Comparison of ENCODE assay signal across 24 cellular contexts in genomic region chr1:176391621-176392020, GRCh38.
"Had no signal": no experiment of that assay in that cellular context is flagged by ENCODE, and none has a peak within 500 bp of the region (broad histone marks: within the 10 kb centered on the region; RNA-seq: fewer than 3 reads in every experiment).

No MANE protein-coding gene starts in this region.

- H3K4me3 ChIP-seq: colonic mucosa had no signal

- H3K9me3 ChIP-seq: colonic mucosa had no signal

- H3K4me3 Mint-ChIP-seq: activated CD4-positive, alpha-beta T cell treated with anti-CD3 and anti-CD28 coated beads for 36 hours; activated CD4-positive, alpha-beta T cell treated with anti-CD3 and anti-CD28 coated beads, Interleukin-2, amount 10 ng/mL, durations not matched to agents 7 days and 5 days; activated CD8-positive, alpha-beta T cell treated with anti-CD3 and anti-CD28 coated beads for 36 hours; activated naive CD8-positive, alpha-beta T cell; activated T-cell treated with anti-CD3 and anti-CD28 coated beads, Interleukin-2, amount 50 U/mL, for 4 hours; activated T-helper 17 cell treated with anti-CD3 and anti-CD28 coated beads, Interleukin-2, amount 50 U/mL, for 72 hours had no signal

- H3K4me1 Mint-ChIP-seq: activated CD4-positive, alpha-beta T cell treated with anti-CD3 and anti-CD28 coated beads for 36 hours; activated CD4-positive, alpha-beta T cell treated with anti-CD3 and anti-CD28 coated beads, Interleukin-2, amount 10 ng/mL, durations not matched to agents 7 days and 5 days; activated T-helper 17 cell treated with anti-CD3 and anti-CD28 coated beads, Interleukin-2, amount 50 U/mL, for 72 hours had no signal

- H3K27ac Mint-ChIP-seq: activated CD4-positive, alpha-beta T cell treated with anti-CD3 and anti-CD28 coated beads for 36 hours; activated CD4-positive, alpha-beta T cell treated with anti-CD3 and anti-CD28 coated beads, Interleukin-2, amount 10 ng/mL, durations not matched to agents 7 days and 5 days; activated CD8-positive, alpha-beta T cell treated with anti-CD3 and anti-CD28 coated beads for 36 hours; activated naive CD8-positive, alpha-beta T cell; activated T-helper 17 cell treated with anti-CD3 and anti-CD28 coated beads, Interleukin-2, amount 50 U/mL, for 72 hours had no signal

- H3K4me1 ChIP-seq: colonic mucosa had no signal

- H3K27me3 ChIP-seq: brain microvascular endothelial cell, colonic mucosa had no signal

- H3K27ac ChIP-seq: brain microvascular endothelial cell, colonic mucosa had no signal

- DNase-seq: activated CD4-positive, alpha-beta T cell treated with anti-CD3 and anti-CD28 coated beads for 36 hours; activated CD4-positive, alpha-beta T cell treated with anti-CD3 and anti-CD28 coated beads, Interleukin-2, amount 10 ng/mL, durations not matched to agents 7 days and 5 days; activated CD4-positive, alpha-beta T cell treated with anti-CD3 and anti-CD28 coated beads, Interleukin-2, amount 50 U/mL, for 48 hours; activated CD4-positive, CD25-positive, alpha-beta regulatory T cell; activated CD4-positive, CD25-positive, alpha-beta regulatory T cell treated with anti-CD3 and anti-CD28 coated beads, Interleukin-2, amount 50 U/mL, for 72 hours; activated CD8-positive, alpha-beta memory T cell treated with anti-CD3 and anti-CD28 coated beads for 24 hours; activated CD8-positive, alpha-beta T cell treated with anti-CD3 and anti-CD28 coated beads for 36 hours; activated effector memory CD4-positive, alpha-beta T cell treated with Interleukin-2 at 50 U/mL for 16 hours; activated gamma-delta T cell treated with Interleukin-2 at 50 U/mL for 16 hours; activated naive CD4-positive, alpha-beta T cell treated with anti-CD3 and anti-CD28 coated beads, Interleukin-2, amount 50 U/mL, for 16 hours; activated naive CD4-positive, alpha-beta T cell treated with Interleukin-2 at 50 U/mL for 16 hours; activated T-cell treated with anti-CD3 and anti-CD28 coated beads, Interleukin-2, amount 50 U/mL, for 4 hours; amniotic stem cell; anterior cingulate cortex; brain microvascular endothelial cell; central memory CD4-positive, alpha-beta T cell; cerebellar nuclear complex; colonic mucosa; effector CD8-positive, alpha-beta T cell; foreskin fibroblast; T-helper 2 cell had no signal

- H3K9me3 Mint-ChIP-seq: activated CD4-positive, alpha-beta T cell treated with anti-CD3 and anti-CD28 coated beads, Interleukin-2, amount 10 ng/mL, durations not matched to agents 7 days and 5 days had no signal

- H3K36me3 Mint-ChIP-seq: activated naive CD8-positive, alpha-beta T cell had no signal

- ATAC-seq: activated CD4-positive, alpha-beta T cell treated with anti-CD3 and anti-CD28 coated beads for 36 hours; activated CD8-positive, alpha-beta T cell treated with anti-CD3 and anti-CD28 coated beads for 36 hours; activated T-cell treated with anti-CD3 and anti-CD28 coated beads, Interleukin-2, amount 50 U/mL, for 4 hours; activated T-helper 17 cell treated with anti-CD3 and anti-CD28 coated beads, Interleukin-2, amount 50 U/mL, for 72 hours; esophagus mucosa had no signal

- H3K27me3 Mint-ChIP-seq: activated CD4-positive, alpha-beta T cell treated with anti-CD3 and anti-CD28 coated beads for 36 hours; activated CD4-positive, alpha-beta T cell treated with anti-CD3 and anti-CD28 coated beads, Interleukin-2, amount 10 ng/mL, durations not matched to agents 7 days and 5 days; activated CD8-positive, alpha-beta T cell treated with anti-CD3 and anti-CD28 coated beads for 36 hours; activated naive CD8-positive, alpha-beta T cell had no signal

- H3K36me3 ChIP-seq: brain microvascular endothelial cell, colonic mucosa had no signal
